In the genomic region with DNA sequence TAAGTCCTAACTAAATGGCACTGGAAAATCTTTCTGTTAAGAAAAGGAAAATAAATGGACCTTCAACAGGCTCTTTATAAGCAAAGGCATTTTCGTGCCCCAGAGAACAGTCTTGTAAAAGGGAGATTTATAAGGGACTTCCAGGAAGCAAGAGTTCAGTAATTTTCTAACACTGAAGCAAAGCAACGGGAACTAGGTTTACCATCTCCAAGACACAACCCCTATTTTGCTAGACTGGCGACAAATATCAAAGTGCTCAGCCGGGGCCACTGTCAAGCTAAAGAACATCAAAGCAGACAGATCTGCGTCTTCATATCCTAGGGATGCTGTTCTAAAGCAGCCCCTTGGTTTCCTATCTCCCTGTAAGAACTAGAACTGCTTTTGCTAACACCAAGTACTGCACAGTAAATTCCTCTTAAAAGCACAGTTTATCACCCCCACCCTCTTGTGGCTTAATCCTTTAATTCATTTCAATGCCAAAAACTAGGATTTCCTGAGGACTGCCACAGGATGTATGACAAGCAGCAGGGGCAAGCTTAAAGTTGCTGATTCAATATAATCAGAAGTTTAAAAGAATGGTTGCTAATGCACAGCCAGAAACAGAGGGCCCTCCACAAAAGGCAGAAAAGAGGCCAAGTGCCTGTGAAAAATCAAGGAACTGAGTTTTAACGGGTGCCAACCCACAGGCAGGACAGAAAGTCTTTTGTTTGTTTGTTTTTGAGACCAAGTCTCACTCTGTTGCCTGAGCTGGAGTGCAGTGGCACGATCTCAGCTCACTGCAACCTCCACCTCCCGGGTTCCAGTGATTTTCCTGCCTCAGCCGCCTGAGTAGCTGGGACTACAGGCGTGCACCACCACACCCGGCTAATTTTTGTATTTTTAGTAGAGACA, we compare ENCODE assay signal across 10 cellular contexts. TPM values are rescaled to one million over a fixed set of nuclear protein-coding genes. Genes with fewer than 3 reads are reported as not detected.
DNase-seq lines count a peak whose midpoint lies in the region; ATAC-seq and TF ChIP-seq lines count a peak whose summit lies in the region.
"Had no signal": no experiment of that assay in that cellular context is flagged by ENCODE, and none has a peak within 500 bp of the region (broad histone marks: within the 10 kb centered on the region; RNA-seq: fewer than 3 reads in every experiment).

No MANE protein-coding gene starts in this region.

- DNase-seq in Ammon's horn (ENCODE audit: low spot score) (peak; percentile 58), M059J (ENCODE audit: low read depth) (peak; percentile 3), esophagus muscularis mucosa (ENCODE audit: extremely low spot score) (no peak), naive B cell (no peak), DMS53 treated with DMSO at 0.1 percent for 48 hours (lab: John Stamatoyannopoulos, UW; ENCODE audit: unreplicated experiment) (no peak), HCEC 1CT (no peak)
- DNase-seq in effector CD8-positive, alpha-beta T cell (lab: John Stamatoyannopoulos, UW): no peak
- DNase-seq: AML-193 had no signal

- H3K9me3 Mint-ChIP-seq in naive B cell: no peaks in the 10 kb centered on the region
- H3K9me3 Mint-ChIP-seq: activated T-helper 2 cell treated with anti-CD3 and anti-CD28 coated beads, Interferon-gamma antibody, Interleukin-2, Interleukin-4, amounts not matched to agents 10 μg/mL and 5 μg/mL and 100 μg/mL, durations not matched to agents 14 hours and 24 hours and 36 hours had no signal

- peaks cover 0 to 11% (median 2%) of the 10 kb centered on the region in 4 donors for H3K36me3 ChIP-seq in esophagus muscularis mucosa

- no peak for TF ChIP-seq EP300 in esophagus muscularis mucosa (IDR thresholded peaks at IDR 0.05)

- H3K4me3 Mint-ChIP-seq in naive B cell: peak overlapping the region in 7 of 8 donors; percentile 37 to 90 (median 81)

- peaks cover 23 to 38% (median 35%) of the 10 kb centered on the region in 3 donors for H3K4me1 Mint-ChIP-seq in naive B cell

- H3K27me3 ChIP-seq in esophagus muscularis mucosa: no peaks in the 10 kb centered on the region

- H3K9me3 ChIP-seq in esophagus muscularis mucosa: no peaks in the 10 kb centered on the region

- WGBS in esophagus muscularis mucosa: 51% methylated on average over 11 of the region's 11 CpGs

- ATAC-seq in naive B cell (ENCODE audit: low read depth in 2 of 2): peak; percentile 58 to 61
- no peak for ATAC-seq in SK-N-SH treated with all-trans-retinoic acid at 6 μM for 48 hours

- H3K27me3 Mint-ChIP-seq in naive B cell: no peaks in the 10 kb centered on the region

- TF ChIP-seq POLR2A in esophagus muscularis mucosa (IDR thresholded peaks at IDR 0.05; ENCODE audit: low read depth): no peak

- H3K27ac Mint-ChIP-seq in naive B cell: peak overlapping the region; percentile 33 to 96 (median 64)

- intact Hi-C loops in esophagus muscularis mucosa (cut with DNase I): no loop called here

- peaks cover 0 to 8% of the 10 kb centered on the region in 2 donors for H3K36me3 Mint-ChIP-seq in naive B cell

- H3K27ac ChIP-seq in esophagus muscularis mucosa (replicated peaks in 1 of 4): peak overlapping the region; percentile 52 to 55 (median 53)

- H3K4me3 ChIP-seq in esophagus muscularis mucosa: no peak overlapping the region

- no peak for TF ChIP-seq CTCF in esophagus muscularis mucosa (IDR thresholded peaks at IDR 0.05)

- H3K4me1 ChIP-seq in esophagus muscularis mucosa: peaks cover 13 to 29% (median 25%) of the 10 kb centered on the region in 4 donors

TF ChIP-seq in SK-N-SH treated with all-trans-retinoic acid at 6 μM for 48 hours, 23 proteins besides CTCF, POLR2A, EP300 and RAD21:
- TF ChIP-seq TOX (CRISPR knock-in tag; IDR thresholded peaks at IDR 0.05; ENCODE audit: borderline replicate concordance) (no peak), BACH2 (CRISPR knock-in tag; IDR thresholded peaks at IDR 0.05; ENCODE audit: borderline replicate concordance) (no peak), ZFP30 (CRISPR knock-in tag; IDR thresholded peaks at IDR 0.05) (no peak), ESRRG (CRISPR knock-in tag; IDR thresholded peaks at IDR 0.05) (no peak)
- TF ChIP-seq, protein P1, sequence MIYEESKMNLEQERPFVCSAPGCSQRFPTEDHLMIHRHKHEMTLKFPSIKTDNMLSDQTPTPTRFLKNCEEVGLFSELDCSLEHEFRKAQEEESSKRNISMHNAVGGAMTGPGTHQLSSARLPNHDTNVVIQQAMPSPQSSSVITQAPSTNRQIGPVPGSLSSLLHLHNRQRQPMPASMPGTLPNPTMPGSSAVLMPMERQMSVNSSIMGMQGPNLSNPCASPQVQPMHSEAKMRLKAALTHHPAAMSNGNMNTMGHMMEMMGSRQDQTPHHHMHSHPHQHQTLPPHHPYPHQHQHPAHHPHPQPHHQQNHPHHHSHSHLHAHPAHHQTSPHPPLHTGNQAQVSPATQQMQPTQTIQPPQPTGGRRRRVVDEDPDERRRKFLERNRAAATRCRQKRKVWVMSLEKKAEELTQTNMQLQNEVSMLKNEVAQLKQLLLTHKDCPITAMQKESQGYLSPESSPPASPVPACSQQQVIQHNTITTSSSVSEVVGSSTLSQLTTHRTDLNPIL (CRISPR knock-in tag; IDR thresholded peaks at IDR 0.05; ENCODE audit: low read depth): no peak
- TF ChIP-seq, protein P2, sequence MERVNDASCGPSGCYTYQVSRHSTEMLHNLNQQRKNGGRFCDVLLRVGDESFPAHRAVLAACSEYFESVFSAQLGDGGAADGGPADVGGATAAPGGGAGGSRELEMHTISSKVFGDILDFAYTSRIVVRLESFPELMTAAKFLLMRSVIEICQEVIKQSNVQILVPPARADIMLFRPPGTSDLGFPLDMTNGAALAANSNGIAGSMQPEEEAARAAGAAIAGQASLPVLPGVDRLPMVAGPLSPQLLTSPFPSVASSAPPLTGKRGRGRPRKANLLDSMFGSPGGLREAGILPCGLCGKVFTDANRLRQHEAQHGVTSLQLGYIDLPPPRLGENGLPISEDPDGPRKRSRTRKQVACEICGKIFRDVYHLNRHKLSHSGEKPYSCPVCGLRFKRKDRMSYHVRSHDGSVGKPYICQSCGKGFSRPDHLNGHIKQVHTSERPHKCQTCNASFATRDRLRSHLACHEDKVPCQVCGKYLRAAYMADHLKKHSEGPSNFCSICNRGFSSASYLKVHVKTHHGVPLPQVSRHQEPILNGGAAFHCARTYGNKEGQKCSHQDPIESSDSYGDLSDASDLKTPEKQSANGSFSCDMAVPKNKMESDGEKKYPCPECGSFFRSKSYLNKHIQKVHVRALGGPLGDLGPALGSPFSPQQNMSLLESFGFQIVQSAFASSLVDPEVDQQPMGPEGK (CRISPR knock-in tag; IDR thresholded peaks at IDR 0.05; ENCODE audit: borderline replicate concordance): no peak

RNA-seq across cellular contexts. Expression of a gene that starts 44.0 kb away (rescaled TPM):
- 0.54 TPM in 1 of 2 replicates, not detected in the other for total RNA-seq in M059J (2014; rRNA removed; shearing (Covaris generic))
- under 1 TPM in 1 of 4 donors, not detected in 3; 0.33 TPM for total RNA-seq in esophagus muscularis mucosa
- polyA plus RNA-seq in naive B cell (ENCODE audit: low read depth in 6 of 6): under 1 TPM in 1 of 6 donors, not detected in 5; 0.57 TPM
- total RNA-seq: activated T-helper 2 cell treated with anti-CD3 and anti-CD28 coated beads, Interferon-gamma antibody, Interleukin-2, Interleukin-4, amounts not matched to agents 10 μg/mL and 5 μg/mL and 100 μg/mL, durations not matched to agents 14 hours and 24 hours and 36 hours had no signal

Comparison
In these comparisons a context has a peak if more than half of its experiments do, and no peak if none do; other contexts are left out.
1. DNase-seq: peak in Ammon's horn (single experiment) and M059J (single experiment); none in esophagus muscularis mucosa (single experiment), naive B cell (single experiment), DMS53 treated with DMSO at 0.1 percent for 48 hours (single experiment), effector CD8-positive, alpha-beta T cell (single experiment) and HCEC 1CT (single experiment).